Comparison of ENCODE assay signal across 24 cellular contexts in genomic region chr15:99584081-99584600, GRCh38.
"Had no signal": no experiment of that assay in that cellular context is flagged by ENCODE, and none has a peak within 500 bp of the region (broad histone marks: within the 10 kb centered on the region; RNA-seq: fewer than 3 reads in every experiment).

No MANE protein-coding gene starts in this region.

- H3K4me3 Mint-ChIP-seq: effector memory CD8-positive, alpha-beta T cell; natural killer cell; stimulated activated naive B cell treated with anti-CD40 and anti-IgM and Interleukin-4, amounts not matched to agents 10 μg/mL and 1 μg/mL and 100 μg/mL, for 72 hours; stimulated activated naive CD8-positive, alpha-beta T cell treated with anti-CD3 and anti-CD28 coated beads, Interleukin-15, Interleukin-2, amounts not matched to agents 100 ng/mL and 50 ng/mL, for 24 hours had no signal

- H2AFZ ChIP-seq: hepatocyte had no signal

- H3K27me3 ChIP-seq: gastroesophageal sphincter, heart left ventricle, hepatocyte, left lung, ovary, sigmoid colon, tibial nerve, upper lobe of left lung had no signal

- DNase-seq: cortex of kidney; effector memory CD8-positive, alpha-beta T cell; foreskin fibroblast; heart left ventricle; left cardiac atrium; left lung; natural killer cell; occipital lobe; ovary; posterior cingulate gyrus; psoas muscle; right cardiac atrium; sigmoid colon; stimulated activated CD4-positive, alpha-beta T cell treated with anti-CD3 and anti-CD28 coated beads, Interleukin-2, amount 100 ng/mL, for 24 hours; stimulated activated CD4-positive, alpha-beta T cell treated with anti-CD3 and anti-CD28 coated beads, Interleukin-4, amount 100 ng/mL, for 24 hours; stimulated activated naive B cell treated with anti-CD40 and anti-IgM and Interleukin-4, amounts not matched to agents 10 μg/mL and 1 μg/mL and 100 μg/mL, for 72 hours; upper lobe of left lung had no signal

- FAIRE-seq: endometrium, urothelium cell line had no signal

- H3K36me3 ChIP-seq: gastroesophageal sphincter, left lung, ovary, sigmoid colon, thoracic aorta, upper lobe of left lung had no signal

- H3K9me3 Mint-ChIP-seq: effector memory CD8-positive, alpha-beta T cell had no signal

- ATAC-seq: effector memory CD8-positive, alpha-beta T cell; gastroesophageal sphincter; left cardiac atrium; left lung; natural killer cell; psoas muscle; right cardiac atrium; stimulated activated naive B cell treated with anti-CD40 and anti-IgM and Interleukin-4, amounts not matched to agents 10 μg/mL and 1 μg/mL and 100 μg/mL, for 72 hours had no signal

- H3K27ac ChIP-seq: gastroesophageal sphincter, heart left ventricle, hepatocyte, left lung, ovary, psoas muscle, sigmoid colon, thoracic aorta, tibial nerve, upper lobe of left lung had no signal

- H3K4me2 ChIP-seq: hepatocyte had no signal

- H3K27ac Mint-ChIP-seq: effector memory CD8-positive, alpha-beta T cell; natural killer cell; stimulated activated naive B cell treated with anti-CD40 and anti-IgM and Interleukin-4, amounts not matched to agents 10 μg/mL and 1 μg/mL and 100 μg/mL, for 72 hours; stimulated activated naive CD8-positive, alpha-beta T cell treated with anti-CD3 and anti-CD28 coated beads, Interleukin-15, Interleukin-2, amounts not matched to agents 100 ng/mL and 50 ng/mL, for 24 hours had no signal

- H3K9me3 ChIP-seq: ovary, thoracic aorta had no signal

- H3K27me3 Mint-ChIP-seq: effector memory CD8-positive, alpha-beta T cell; stimulated activated naive B cell treated with anti-CD40 and anti-IgM and Interleukin-4, amounts not matched to agents 10 μg/mL and 1 μg/mL and 100 μg/mL, for 72 hours; stimulated activated naive CD8-positive, alpha-beta T cell treated with anti-CD3 and anti-CD28 coated beads, Interleukin-15, Interleukin-2, amounts not matched to agents 100 ng/mL and 50 ng/mL, for 24 hours had no signal

- H3K4me3 ChIP-seq: gastroesophageal sphincter, heart left ventricle, hepatocyte, left lung, ovary, psoas muscle, sigmoid colon, thoracic aorta, tibial nerve, upper lobe of left lung had no signal
